ENCODE assay signal across 8 cellular contexts in genomic region chr6:87832025-87832825, GRCh38.
DNase-seq lines count a peak whose midpoint lies in the region; ATAC-seq, FAIRE-seq and TF ChIP-seq lines count a peak whose summit lies in the region.

No MANE protein-coding gene starts in this region.

- TF ChIP-seq POLR2A in GM12891 (IDR thresholded peaks at IDR 0.05; ENCODE audit: low read depth, low read length) (no peak), spleen (IDR thresholded peaks at IDR 0.05) (no peak)

- peak overlapping the region; percentile 91 for H3K27ac Mint-ChIP-seq in activated T-helper 17 cell treated with anti-CD3 and anti-CD28 coated beads, Interleukin-2, amount 50 U/mL, for 72 hours
- H3K27ac Mint-ChIP-seq in immature natural killer cell, result peak overlapping the region; percentile 60 to 89 (median 82)

- H3K4me3 ChIP-seq in AG09309 (ENCODE audit: control insufficient read depth, low read depth, low read length) (peak overlapping the region; percentile 39), spleen (peak overlapping the region; percentile 3 to 62 (median 24))

- peak; percentile 72 for ATAC-seq in HG02884 (IDR thresholded peaks at IDR 0.05; ENCODE audit: unreplicated experiment)
- peak; percentile 81 for ATAC-seq in activated T-helper 17 cell treated with anti-CD3 and anti-CD28 coated beads, Interleukin-2, amount 50 U/mL, for 72 hours (replicated peaks)
- no peak for ATAC-seq in GM18873 (IDR thresholded peaks at IDR 0.05; ENCODE audit: low FRiP score, unreplicated experiment)

- WGBS in spleen, 5 donors, result 0 to 3% (median 1%) methylated on average over 6 of the region's 6 CpGs

- H3K4me3 Mint-ChIP-seq in activated T-helper 17 cell treated with anti-CD3 and anti-CD28 coated beads, Interleukin-2, amount 50 U/mL, for 72 hours, result peak overlapping the region; percentile 82
- peak overlapping the region; percentile 89 to 97 (median 91) for H3K4me3 Mint-ChIP-seq in immature natural killer cell

- H3K27me3 Mint-ChIP-seq in activated T-helper 17 cell treated with anti-CD3 and anti-CD28 coated beads, Interleukin-2, amount 50 U/mL, for 72 hours, result no peaks in the 10 kb centered on the region
- H3K27me3 Mint-ChIP-seq in immature natural killer cell (ENCODE audit: low read depth in 3 of 3), result peaks cover 0 to 7% (median 3%) of the 10 kb centered on the region in 3 donors

- H3K4me1 Mint-ChIP-seq in activated T-helper 17 cell treated with anti-CD3 and anti-CD28 coated beads, Interleukin-2, amount 50 U/mL, for 72 hours, result peaks cover 4% of the 10 kb centered on the region
- H3K4me1 Mint-ChIP-seq in immature natural killer cell, result peaks cover 7 to 16% of the 10 kb centered on the region in 2 donors

- peaks cover 0 to 23% (median 5%) of the 10 kb centered on the region in 6 donors for H3K4me1 ChIP-seq in spleen

- no peaks in the 10 kb centered on the region for H3K9me3 Mint-ChIP-seq in activated T-helper 17 cell treated with anti-CD3 and anti-CD28 coated beads, Interleukin-2, amount 50 U/mL, for 72 hours
- H3K9me3 Mint-ChIP-seq in immature natural killer cell, result no peaks in the 10 kb centered on the region

- intact Hi-C loops in spleen (cut with DNase I; ENCODE audit: low total_unique reads), result no loop called here

- DNase-seq in AG09309 (ENCODE audit: low read depth) (no peak), GM12891 (ENCODE audit: insufficient read length, low spot score) (no peak), NCI-H2029 (lab: John Stamatoyannopoulos, UW) (peak; percentile 4), immature natural killer cell (peak; percentile 12 to 38 (median 17)), spleen (no peak)

- H3K27ac ChIP-seq in spleen, result peak overlapping the region; percentile 20 to 84 (median 76)

- H3K27me3 ChIP-seq in spleen (replicated peaks in 1 of 7), result no peaks in the 10 kb centered on the region

- no peaks in the 10 kb centered on the region for H3K36me3 Mint-ChIP-seq in activated T-helper 17 cell treated with anti-CD3 and anti-CD28 coated beads, Interleukin-2, amount 50 U/mL, for 72 hours (ENCODE audit: low read depth)
- no peaks in the 10 kb centered on the region for H3K36me3 Mint-ChIP-seq in immature natural killer cell

- H3K9me3 ChIP-seq in spleen, result peaks cover 0 to under 1% (median 0%) of the 10 kb centered on the region in 8 donors

- peak; percentile 75 for FAIRE-seq in GM12891 (lab: Jason Lieb, UNC)

- no peaks in the 10 kb centered on the region for H3K36me3 ChIP-seq in spleen

- TF ChIP-seq CTCF in AG09309 (IDR thresholded peaks at IDR 0.05; ENCODE audit: control insufficient read depth, insufficient read depth, low read depth, low read length, missing control alignments), result peak; percentile 45
- TF ChIP-seq CTCF in spleen (IDR thresholded peaks at IDR 0.05 in 8 of 11, conservative IDR thresholded peaks at IDR 0.05 in 3 of 11), result peak in 9 of 11 experiments; percentile 24 to 63 (median 54)

TF ChIP-seq in GM12891, 5 proteins besides CTCF, POLR2A, EP300 and RAD21:
- TF ChIP-seq PAX5 (IDR thresholded peaks at IDR 0.05; ENCODE audit: insufficient read depth, low read length, severe bottlenecking) (no peak), POU2F2 (IDR thresholded peaks at IDR 0.05; ENCODE audit: low read depth, low read length) (no peak), SPI1 (IDR thresholded peaks at IDR 0.05; ENCODE audit: low read depth, low read length) (no peak), TAF1 (IDR thresholded peaks at IDR 0.05; ENCODE audit: low read depth, low read length) (no peak), POLR2AphosphoS5 (IDR thresholded peaks at IDR 0.05; ENCODE audit: low read depth, low read length) (no peak)
TF ChIP-seq in GM12891: peak in this region for 0.

Comparison
In these comparisons a context has a peak if more than half of its experiments do, and no peak if none do; other contexts are left out.
1. DNase-seq: peak in NCI-H2029 (single experiment) and immature natural killer cell (3 of 3); none in AG09309 (single experiment), GM12891 (single experiment) and spleen (single experiment).